In the genomic region with DNA sequence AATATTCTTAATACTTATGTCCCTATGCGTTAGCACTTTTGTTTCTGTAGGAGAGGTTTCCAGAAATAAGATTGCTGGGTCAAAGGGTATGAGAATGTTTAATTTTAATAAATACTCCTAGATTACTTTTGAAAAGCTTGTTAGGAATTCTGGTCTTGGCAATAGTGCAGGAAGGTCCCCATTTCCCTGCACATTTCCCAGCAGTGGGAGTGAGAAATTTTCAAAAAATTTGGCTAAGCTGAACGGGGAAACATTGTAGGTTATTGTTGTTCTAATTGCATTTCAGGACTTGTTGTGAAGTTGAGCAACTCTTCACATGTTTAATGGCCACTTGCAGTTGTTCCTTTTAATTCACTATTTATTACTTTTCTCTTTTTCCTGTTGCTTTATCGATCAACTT, we compare ENCODE assay signal across 19 cellular contexts. TPM values are rescaled to one million over a fixed set of nuclear protein-coding genes. Genes with fewer than 3 reads are reported as not detected.
DNase-seq lines count a peak whose midpoint lies in the region; ATAC-seq and TF ChIP-seq lines count a peak whose summit lies in the region.
"Had no signal": no experiment of that assay in that cellular context is flagged by ENCODE, and none has a peak within 500 bp of the region (broad histone marks: within the 10 kb centered on the region; RNA-seq: fewer than 3 reads in every experiment).

No MANE protein-coding gene starts in this region.

- H3K36me3 ChIP-seq in adipocyte (ENCODE audit: control insufficient read depth, insufficient read depth, low read length, severe bottlenecking): no peaks in the 10 kb centered on the region
- H3K36me3 ChIP-seq in tibial nerve: no peaks in the 10 kb centered on the region

- peaks cover 62 to 66% of the 10 kb centered on the region in 2 donors for H3K4me1 Mint-ChIP-seq in natural killer cell treated with Interleukin-12 subunit alpha and Interleukin-12 subunit beta and Interleukin-15 and Interleukin-18, amount 100 ng/mL, for 72 hours (ENCODE audit: low read depth in 2 of 2)

- H3K9me3 Mint-ChIP-seq in natural killer cell treated with Interleukin-12 subunit alpha and Interleukin-12 subunit beta and Interleukin-15 and Interleukin-18, amount 100 ng/mL, for 72 hours: no peaks in the 10 kb centered on the region
- H3K9me3 Mint-ChIP-seq: activated naive CD4-positive, alpha-beta T cell treated with anti-CD3 and anti-CD28 coated beads, Interleukin-2, amount 50 U/mL, for 72 hours; activated T-cell treated with anti-CD3 and anti-CD28 coated beads, Interleukin-2, amount 50 U/mL, for 24 hours had no signal

- no peak for ATAC-seq in natural killer cell treated with Interleukin-12 subunit alpha and Interleukin-12 subunit beta and Interleukin-15 and Interleukin-18, amount 100 ng/mL, for 72 hours
- ATAC-seq: activated naive CD4-positive, alpha-beta T cell treated with anti-CD3 and anti-CD28 coated beads, Interleukin-2, amount 50 U/mL, for 72 hours; foreskin keratinocyte had no signal

- peak overlapping the region; percentile 50 to 99 for H3K27ac Mint-ChIP-seq in natural killer cell treated with Interleukin-12 subunit alpha and Interleukin-12 subunit beta and Interleukin-15 and Interleukin-18, amount 100 ng/mL, for 72 hours
- H3K27ac Mint-ChIP-seq: activated naive CD4-positive, alpha-beta T cell treated with anti-CD3 and anti-CD28 coated beads, Interleukin-2, amount 50 U/mL, for 72 hours; activated T-cell treated with anti-CD3 and anti-CD28 coated beads, Interleukin-2, amount 50 U/mL, for 24 hours; nephron progenitor cell had no signal

- H3K9me3 ChIP-seq in adipocyte (ENCODE audit: control insufficient read depth, low read length) (no peaks in the 10 kb centered on the region), tibial nerve (peaks cover 0 to 2% (median 0%) of the 10 kb centered on the region in 4 donors)

- 21 to 24% methylated on average over 3 of the region's 3 CpGs for WGBS in tibial nerve, 2 donors

- peak overlapping the region; percentile 47 for H3K9ac ChIP-seq in adipocyte (ENCODE audit: low read length)

- H3K4me1 ChIP-seq in adipocyte (ENCODE audit: control insufficient read depth, insufficient read depth, low read length) (peaks cover 41% of the 10 kb centered on the region), tibial nerve (peaks cover 0 to 59% (median 20%) of the 10 kb centered on the region in 4 donors)

- no peak overlapping the region for H3K4me3 Mint-ChIP-seq in natural killer cell treated with Interleukin-12 subunit alpha and Interleukin-12 subunit beta and Interleukin-15 and Interleukin-18, amount 100 ng/mL, for 72 hours
- H3K4me3 Mint-ChIP-seq: activated T-cell treated with anti-CD3 and anti-CD28 coated beads, Interleukin-2, amount 50 U/mL, for 24 hours; nephron progenitor cell had no signal

- H3K27ac ChIP-seq in tibial nerve: peak overlapping the region in 3 of 4 donors; percentile 31 to 70 (median 42)
- H3K27ac ChIP-seq: C4-2B, foreskin keratinocyte had no signal

- H3K27me3 ChIP-seq in adipocyte (replicated peaks; ENCODE audit: control insufficient read depth, insufficient read depth, low read length): no peaks in the 10 kb centered on the region
- H3K27me3 ChIP-seq in tibial nerve: no peaks in the 10 kb centered on the region
- H3K27me3 ChIP-seq: foreskin keratinocyte had no signal

- H3K4me3 ChIP-seq in adipocyte (ENCODE audit: low read length) (peak overlapping the region; percentile 2), tibial nerve (no peak overlapping the region)
- H3K4me3 ChIP-seq: lung had no signal

- H3K36me3 Mint-ChIP-seq in natural killer cell treated with Interleukin-12 subunit alpha and Interleukin-12 subunit beta and Interleukin-15 and Interleukin-18, amount 100 ng/mL, for 72 hours: no peaks in the 10 kb centered on the region
- H3K36me3 Mint-ChIP-seq: activated naive CD4-positive, alpha-beta T cell treated with anti-CD3 and anti-CD28 coated beads, Interleukin-2, amount 50 U/mL, for 72 hours had no signal

- peak in 1 of 2 donors; percentile 40 for TF ChIP-seq EP300 in tibial nerve (IDR thresholded peaks at IDR 0.05)

- no peak for TF ChIP-seq POLR2A in tibial nerve (IDR thresholded peaks at IDR 0.05)

- DNase-seq in adipocyte (ENCODE audit: low read depth) (peak; percentile 31), fibroblast of gingiva (ENCODE audit: low read depth) (peak; percentile 58), tibial nerve (ENCODE audit: low spot score in 2 of 2) (no peak), NCI-H82 treated with DMSO at 0.1 percent for 48 hours (lab: John Stamatoyannopoulos, UW; ENCODE audit: unreplicated experiment) (no peak), RPMI8226 (no peak)
- no peak for DNase-seq in natural killer cell treated with Interleukin-12 subunit alpha and Interleukin-12 subunit beta and Interleukin-15 and Interleukin-18, amount 100 ng/mL, for 72 hours (ENCODE audit: low spot score)
- DNase-seq in activated CD4-positive, CD25-positive, alpha-beta regulatory T cell treated with anti-CD3 and anti-CD28 coated beads, Interleukin-2, amount 50 U/mL, for 72 hours: no peak
- DNase-seq: activated CD4-positive, alpha-beta T cell treated with anti-CD3 and anti-CD28 coated beads, Interleukin-2, amount 50 U/mL, for 48 hours; activated T-cell treated with anti-CD3 and anti-CD28 coated beads, Interleukin-2, amount 50 U/mL, for 24 hours; DMS153; effector CD4-positive, alpha-beta T cell; foreskin keratinocyte; NCI-H2081 treated with DMSO at 0.1 percent for 48 hours; NCI-H526 treated with DMSO at 0.1 percent for 48 hours; nephron progenitor cell; OCI-M1 had no signal

- H3K27me3 Mint-ChIP-seq in natural killer cell treated with Interleukin-12 subunit alpha and Interleukin-12 subunit beta and Interleukin-15 and Interleukin-18, amount 100 ng/mL, for 72 hours: no peaks in the 10 kb centered on the region

- TF ChIP-seq CTCF in tibial nerve (IDR thresholded peaks at IDR 0.05): no peak

RNA-seq across cellular contexts. Expression of a gene that starts 27.1 kb away (rescaled TPM):
- 10 to 100 TPM; 11.7 to 82.1 TPM for total RNA-seq in natural killer cell treated with Interleukin-12 subunit alpha and Interleukin-12 subunit beta and Interleukin-15 and Interleukin-18, amount 100 ng/mL, for 72 hours
- total RNA-seq in tibial nerve: 1,000 to 10,000 TPM; 1,415 to 3,184 (median 2,179) TPM

Comparison
In these comparisons a context has a peak if more than half of its experiments do, and no peak if none do; other contexts are left out.
1. DNase-seq: peak in adipocyte (single experiment) and fibroblast of gingiva (single experiment); none in natural killer cell treated with Interleukin-12 subunit alpha and Interleukin-12 subunit beta and Interleukin-15 and Interleukin-18, amount 100 ng/mL, for 72 hours (single experiment), tibial nerve (0 of 2), NCI-H82 treated with DMSO at 0.1 percent for 48 hours (single experiment), activated CD4-positive, CD25-positive, alpha-beta regulatory T cell treated with anti-CD3 and anti-CD28 coated beads, Interleukin-2, amount 50 U/mL, for 72 hours (single experiment) and RPMI8226 (single experiment).
2. RNA of a gene that starts 27.1 kb away (total RNA-seq): 1,415 to 3,184 TPM in tibial nerve; 11.7 to 82.1 TPM in natural killer cell treated with Interleukin-12 subunit alpha and Interleukin-12 subunit beta and Interleukin-15 and Interleukin-18, amount 100 ng/mL, for 72 hours; every median in the first group is over 10 times any median in the second.